Comparison of ENCODE assay signal across 9 cellular contexts in genomic region chr12:40225984-40226602, GRCh38. TPM values are rescaled to one million over a fixed set of nuclear protein-coding genes. Genes with fewer than 3 reads are reported as not detected.
DNase-seq lines count a peak whose midpoint lies in the region; ATAC-seq, FAIRE-seq and TF ChIP-seq lines count a peak whose summit lies in the region.
"Had no signal": no experiment of that assay in that cellular context is flagged by ENCODE, and none has a peak within 500 bp of the region (broad histone marks: within the 10 kb centered on the region; RNA-seq: fewer than 3 reads in every experiment).

No MANE protein-coding gene starts in this region.

- H4K20me1 ChIP-seq in HepG2 (ENCODE audit: insufficient read depth, low read length): no peaks in the 10 kb centered on the region

- TF ChIP-seq RAD21 in liver (IDR thresholded peaks at IDR 0.05): no peak
- TF ChIP-seq RAD21 in HepG2 (CRISPR knock-in tag; IDR thresholded peaks at IDR 0.05): no peak

- no peaks in the 10 kb centered on the region for H3K27me3 ChIP-seq in liver (ENCODE audit: control insufficient read depth in 4 of 4, insufficient read depth in 4 of 4, low read length in 3 of 4)
- peaks cover 0 to 28% of the 10 kb centered on the region in 2 experiments; a peak in 3 of 5 replicates for H3K27me3 ChIP-seq in HepG2 (ENCODE audit: control insufficient read depth in 1 of 2, insufficient read depth in 2 of 2, low read length in 2 of 2)
- peaks cover 0 to 11% (median 0%) of the 10 kb centered on the region in 45 donors for H3K27me3 ChIP-seq in dorsolateral prefrontal cortex

- H3K36me3 ChIP-seq in liver (ENCODE audit: control insufficient read depth in 4 of 4, insufficient read depth in 3 of 4, low read depth in 1 of 4, low read length in 3 of 4) (no peaks in the 10 kb centered on the region), HepG2 (replicated peaks in 1 of 2; ENCODE audit: control insufficient read depth in 1 of 2, insufficient read depth in 2 of 2, low read length in 2 of 2) (no peaks in the 10 kb centered on the region)

- ATAC-seq in HepG2 (no peak), HG03378 (IDR thresholded peaks at IDR 0.05; ENCODE audit: unreplicated experiment) (peak; percentile 84)

- TF ChIP-seq POLR2A in HepG2 (IDR thresholded peaks at IDR 0.05; ENCODE audit: insufficient read depth in 1 of 2, low read depth in 2 of 2, low read length in 2 of 2): no peak

- peak overlapping the region in 2 of 3 donors; percentile 87 to 90 for H3K4me3 ChIP-seq in liver (ENCODE audit: low read depth in 1 of 3, low read length in 3 of 3)
- no peak overlapping the region for H3K4me3 ChIP-seq in HepG2 (replicated peaks in 1 of 3; ENCODE audit: insufficient read depth in 1 of 3, low read depth in 2 of 3, low read length in 3 of 3)
- H3K4me3 ChIP-seq in dorsolateral prefrontal cortex: peak overlapping the region; percentile 11 to 87 (median 70)

- intact Hi-C loops in HepG2 (cut with micrococcal nuclease; ENCODE audit: unreplicated experiment): no loop called here
- intact Hi-C loops in dorsolateral prefrontal cortex (cut with DNase I): loop anchor here (10.0 kb wide), 1 partner anchor 71 kb away; no protein-coding TSS in a partner anchor

- TF ChIP-seq EP300 in HepG2 (IDR thresholded peaks at IDR 0.05; ENCODE audit: low read depth in 2 of 2, low read length in 2 of 2) (no peak), HepG2 (CRISPR knock-in tag; IDR thresholded peaks at IDR 0.05; ENCODE audit: borderline replicate concordance) (no peak)

- H3K79me2 ChIP-seq in HepG2 (ENCODE audit: insufficient read depth, low read length): no peaks in the 10 kb centered on the region

- CTCF ChIA-PET in HepG2 (lab: Yijun Ruan, JAX; ENCODE audit: low intra/inter-chr PET ratio, low total read pairs): no interaction called here

- TF ChIP-seq CTCF in liver (IDR thresholded peaks at IDR 0.05; ENCODE audit: low read depth, low read length, missing input control): no peak
- no peak for TF ChIP-seq CTCF in HepG2 (CRISPR knock-in tag; IDR thresholded peaks at IDR 0.05)
- TF ChIP-seq CTCF in dorsolateral prefrontal cortex (IDR thresholded peaks at IDR 0.05 in 54 of 56, conservative IDR thresholded peaks at IDR 0.05 in 2 of 56; ENCODE audit: low read depth in 1 of 56, partially characterized antibody in 56 of 56): no peak

- peak overlapping the region; percentile 6 to 99 for H3K9ac ChIP-seq in liver (ENCODE audit: low read depth in 1 of 2, low read length in 2 of 2)
- no peak overlapping the region for H3K9ac ChIP-seq in HepG2 (ENCODE audit: insufficient read depth, low read depth, low read length)

- H3K4me1 ChIP-seq in liver (ENCODE audit: control insufficient read depth in 4 of 4, insufficient read depth in 4 of 4, low read length in 3 of 4) (peaks cover 1 to 30% (median 7%) of the 10 kb centered on the region in 4 donors), HepG2 (ENCODE audit: insufficient read depth, low read length) (peaks cover 5% of the 10 kb centered on the region; the same call in 1 of the 2 replicates)

- H3K9me3 ChIP-seq in liver (ENCODE audit: control insufficient read depth in 4 of 4, low read length in 3 of 4): no peaks in the 10 kb centered on the region
- H3K9me3 ChIP-seq in HepG2 (ENCODE audit: low read length): no peaks in the 10 kb centered on the region

- in situ Hi-C loops in HepG2 (cut with HindIII; ENCODE audit: extremely low pct_ligation_motif_present, low pct_unique_long_range_greater_than_20kb): no loop called here

- no peak overlapping the region for H2AFZ ChIP-seq in HepG2 (ENCODE audit: low read length)

- POLR2A ChIA-PET in HepG2 (lab: Yijun Ruan, JAX): no interaction called here

- no peak overlapping the region for H3K4me2 ChIP-seq in HepG2 (ENCODE audit: low read depth, low read length)

- H3K27ac ChIP-seq in liver (ENCODE audit: low read depth in 1 of 2, low read length in 2 of 2) (peak overlapping the region in 1 of 2 donors; percentile 96), HepG2 (ENCODE audit: extremely low read length, insufficient read depth, low read length) (no peak overlapping the region), dorsolateral prefrontal cortex (peak overlapping the region in 55 of 59 donors; percentile 13 to 99 (median 96))

- WGBS in liver: 46% methylated on average over 1 of the region's 1 CpG
- WGBS in HepG2 (ENCODE audit: low lambda C conversion rate): 93% methylated on average over 1 of the region's 1 CpG

- no peak for DNase-seq in HepG2 (ENCODE audit: low spot score)
- DNase-seq in dorsolateral prefrontal cortex: no peak
- peak; percentile 70 for DNase-seq in superior temporal gyrus (ENCODE audit: extremely low spot score)
- no peak for DNase-seq in AG08396 (ENCODE audit: low spot score)
- DNase-seq in A172 (ENCODE audit: low spot score): no peak
- no peak for DNase-seq in mesenteric fat pad (ENCODE audit: low spot score)
- DNase-seq: CD4-positive, CD25-positive, alpha-beta regulatory T cell had no signal

- no TSS peak for BruUV-seq in HepG2 (replicated peaks; lab: Mats Ljungman, UMichigan)

- no peak for FAIRE-seq in HepG2 (lab: Jason Lieb, UNC)

TF ChIP-seq in liver, 16 proteins besides CTCF, POLR2A, EP300 and RAD21 (continues in another document):
- no peak for TF ChIP-seq HNF4A (conservative IDR thresholded peaks at IDR 0.05)
- TF ChIP-seq, protein P1, sequence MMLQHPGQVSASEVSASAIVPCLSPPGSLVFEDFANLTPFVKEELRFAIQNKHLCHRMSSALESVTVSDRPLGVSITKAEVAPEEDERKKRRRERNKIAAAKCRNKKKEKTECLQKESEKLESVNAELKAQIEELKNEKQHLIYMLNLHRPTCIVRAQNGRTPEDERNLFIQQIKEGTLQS (IDR thresholded peaks at IDR 0.05): no peak
- TF ChIP-seq EGR1 (IDR thresholded peaks at IDR 0.05; ENCODE audit: low read depth in 2 of 2): no peak
- no peak for TF ChIP-seq NR2F2 (IDR thresholded peaks at IDR 0.05)
- no peak for TF ChIP-seq FOXA2 (IDR thresholded peaks at IDR 0.05)
- no peak for TF ChIP-seq HNF4G (IDR thresholded peaks at IDR 0.05)
- no peak for TF ChIP-seq SP1 (IDR thresholded peaks at IDR 0.05)
- no peak for TF ChIP-seq MAX (IDR thresholded peaks at IDR 0.05)
- TF ChIP-seq GABPA (IDR thresholded peaks at IDR 0.05 in 1 of 2, conservative IDR thresholded peaks at IDR 0.05 in 1 of 2): no peak
- TF ChIP-seq TAF1 (conservative IDR thresholded peaks at IDR 0.05): no peak
- no peak for TF ChIP-seq JUND (IDR thresholded peaks at IDR 0.05)

TF ChIP-seq in HepG2, 621 proteins besides CTCF, POLR2A, EP300 and RAD21:
- TF ChIP-seq HNRNPK (IDR thresholded peaks at IDR 0.05; ENCODE audit: low read depth, low read length, poor library complexity, severe bottlenecking) (no peak), ZSCAN22 (CRISPR knock-in tag; IDR thresholded peaks at IDR 0.05) (no peak), ZKSCAN5 (CRISPR knock-in tag; IDR thresholded peaks at IDR 0.05) (no peak), TP53 (CRISPR knock-in tag; conservative IDR thresholded peaks at IDR 0.05) (no peak), HNRNPL (IDR thresholded peaks at IDR 0.05; ENCODE audit: low read depth, low read length) (no peak), ZNF879 (CRISPR knock-in tag; IDR thresholded peaks at IDR 0.05) (no peak), RXRA (CRISPR knock-in tag; IDR thresholded peaks at IDR 0.05) (no peak), RFX5 (IDR thresholded peaks at IDR 0.05; ENCODE audit: low read depth, low read length) (no peak)

RNA-seq across cellular contexts. Expression of gene LRRK2, which starts 1.3 kb away (rescaled TPM):
- 10 to 100 TPM in 1 of 2 donors, 1 to 10 TPM in 1; 6.9 to 11.5 TPM for total RNA-seq in liver
- 1 to 10 TPM; 1.5 to 2.9 TPM for polyA plus RNA-seq in liver
- total RNA-seq in HepG2 (2016; rRNA removed; fragmentation: Illumina TruSeq; extraction: Trizol): not detected in 2 replicates
- total RNA-seq in HepG2 (2016; cell fraction: cytosol; rRNA removed; fragmentation: Illumina TruSeq; extraction: Trizol; ENCODE audit: low read depth): not detected in 2 replicates
- not detected in 2 replicates for total RNA-seq in HepG2 (2016; cell fraction: insoluble cytoplasmic fraction; rRNA removed; fragmentation: Illumina TruSeq; extraction: Trizol)
- not detected in 2 replicates for total RNA-seq in HepG2 (2016; cell fraction: membrane; rRNA removed; fragmentation: Illumina TruSeq; extraction: Trizol)
- total RNA-seq in HepG2 (2016; cell fraction: nucleus; rRNA removed; fragmentation: Illumina TruSeq; extraction: Trizol): not detected in 2 replicates
- polyA plus RNA-seq in HepG2 (2011; rRNA removed): not detected in 2 replicates
- polyA plus RNA-seq in HepG2 (2011; cell fraction: cytosol; rRNA removed): not detected in 2 replicates
- polyA plus RNA-seq in HepG2 (2011; cell fraction: nucleus; rRNA removed): 0.02 TPM in 2 replicates
- polyA plus RNA-seq in HepG2 (2012): not detected in 2 replicates
- polyA plus RNA-seq in HepG2 (2016; cell fraction: cytosol; fragmentation: Illumina TruSeq; extraction: Trizol; ENCODE audit: low read depth): not detected in 2 replicates
- polyA plus RNA-seq in HepG2 (2016; cell fraction: insoluble cytoplasmic fraction; fragmentation: Illumina TruSeq; extraction: Trizol; ENCODE audit: low read depth): not detected in 2 replicates
- not detected in 2 replicates for polyA plus RNA-seq in HepG2 (2016; cell fraction: membrane; fragmentation: Illumina TruSeq; extraction: Trizol; ENCODE audit: low read depth)
- not detected in 2 replicates for polyA plus RNA-seq in HepG2 (2016; cell fraction: nucleus; fragmentation: Illumina TruSeq; extraction: Trizol; ENCODE audit: insufficient read depth, low read depth)
- polyA minus RNA-seq in HepG2 (2011; rRNA and poly(A)+ RNA removed; ENCODE audit: low replicate concordance): 0.21 TPM in 1 of 2 replicates, not detected in the other
- polyA minus RNA-seq in HepG2 (2011; cell fraction: cytosol; rRNA and poly(A)+ RNA removed): not detected in 2 replicates
- not detected in 2 replicates for polyA minus RNA-seq in HepG2 (2011; cell fraction: nucleus; rRNA and poly(A)+ RNA removed)
- 10 to 100 TPM; 19.4 to 44.8 (median 31.0) TPM for total RNA-seq in dorsolateral prefrontal cortex
- total RNA-seq in A172 (2014; rRNA removed; shearing (Covaris generic)): 3.6 and 4.2 TPM in 2 replicates
- total RNA-seq in mesenteric fat pad: 16.3 TPM

Comparison
In these comparisons a context has a peak if more than half of its experiments do, and no peak if none do; other contexts are left out.
1. H3K4me3 ChIP-seq: peak in liver (2 of 3) and dorsolateral prefrontal cortex (59 of 59); none in HepG2 (0 of 3).